Comparison of ENCODE assay signal across 12 cellular contexts in the genomic region with DNA sequence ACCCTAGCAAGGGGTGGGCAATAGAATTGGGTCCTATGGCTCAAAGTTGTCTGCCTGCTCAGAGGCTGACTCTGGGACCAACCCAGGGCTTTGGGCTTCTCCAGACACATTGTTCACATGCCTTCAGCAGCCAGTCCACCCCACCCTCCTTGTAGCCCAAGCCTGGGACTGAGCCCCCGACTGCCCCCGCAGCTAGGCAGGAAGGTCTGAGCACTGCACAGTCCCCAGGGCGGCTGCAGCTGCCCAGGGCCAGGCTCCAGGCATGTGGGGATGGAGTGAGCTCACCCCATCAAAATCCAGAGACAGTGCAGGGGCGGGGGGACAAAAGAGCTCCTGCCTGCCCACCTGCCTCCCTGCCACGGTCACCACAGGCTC. TPM values are rescaled to one million over a fixed set of nuclear protein-coding genes. Genes with fewer than 3 reads are reported as not detected.
A peak's percentile ranks its signal among the peaks of the same experiment; 100 is the strongest.
DNase-seq lines count a peak whose midpoint lies in the region; ATAC-seq and TF ChIP-seq lines count a peak whose summit lies in the region.
"Had no signal": no experiment of that assay in that cellular context is flagged by ENCODE, and none has a peak within 500 bp of the region (broad histone marks: within the 10 kb centered on the region; RNA-seq: fewer than 3 reads in every experiment).

No MANE protein-coding gene starts in this region.

- DNase-seq in EH (ENCODE audit: low read depth) (peak; percentile 76), body of pancreas (no peak), iris pigment epithelial cell (ENCODE audit: low read depth) (peak; percentile 27), spleen (peak; percentile 59), NOMO-1 treated with dmso at 0.1 percent for 144 hours (lab: John Stamatoyannopoulos, UW; ENCODE audit: unreplicated experiment) (no peak), NOMO-1 treated with DMSO at 0.1 percent for 48 hours (lab: John Stamatoyannopoulos, UW; ENCODE audit: unreplicated experiment) (no peak), OCI-M2 (lab: John Stamatoyannopoulos, UW; ENCODE audit: unreplicated experiment) (no peak)
- no peak for DNase-seq in stimulated activated naive B cell treated with anti-CD40 and anti-IgM and Interleukin-4, amounts not matched to agents 10 μg/mL and 1 μg/mL and 100 μg/mL, for 72 hours
- DNase-seq: COR-L47; kidney; stimulated activated naive CD8-positive, alpha-beta T cell treated with anti-CD3 and anti-CD28 coated beads, Interleukin-15, Interleukin-2, amounts not matched to agents 100 U/mL and 50 U/mL, for 24 hours had no signal

- TF ChIP-seq CTCF in body of pancreas (IDR thresholded peaks at IDR 0.05) (no peak), spleen (IDR thresholded peaks at IDR 0.05 in 8 of 11, conservative IDR thresholded peaks at IDR 0.05 in 3 of 11) (no peak)

- H3K27ac Mint-ChIP-seq in stimulated activated naive B cell treated with anti-CD40 and anti-IgM and Interleukin-4, amounts not matched to agents 10 μg/mL and 1 μg/mL and 100 μg/mL, for 72 hours = no peak overlapping the region
- H3K27ac Mint-ChIP-seq: activated T-helper 17 cell treated with anti-CD3 and anti-CD28 coated beads, Interleukin-2, amount 50 U/mL, for 72 hours had no signal

- no peaks in the 10 kb centered on the region for H3K27me3 ChIP-seq in body of pancreas
- no peaks in the 10 kb centered on the region for H3K27me3 ChIP-seq in spleen (replicated peaks in 1 of 7)

- 57 to 84% methylated on average over 1 to 5 of the region's 5 CpGs for WGBS in body of pancreas, 2 donors
- WGBS in spleen, 5 donors = 64 to 83% (median 74%) methylated on average over 2 to 5 of the region's 5 CpGs

- no peak for TF ChIP-seq POLR2A in body of pancreas (IDR thresholded peaks at IDR 0.05)
- TF ChIP-seq POLR2A in spleen (IDR thresholded peaks at IDR 0.05) = no peak

- H3K9me3 ChIP-seq in body of pancreas = no peaks in the 10 kb centered on the region
- no peaks in the 10 kb centered on the region for H3K9me3 ChIP-seq in spleen

- no peak overlapping the region for H3K4me3 Mint-ChIP-seq in stimulated activated naive B cell treated with anti-CD40 and anti-IgM and Interleukin-4, amounts not matched to agents 10 μg/mL and 1 μg/mL and 100 μg/mL, for 72 hours
- H3K4me3 Mint-ChIP-seq: activated T-helper 17 cell treated with anti-CD3 and anti-CD28 coated beads, Interleukin-2, amount 50 U/mL, for 72 hours had no signal

- H3K9me3 Mint-ChIP-seq in stimulated activated naive B cell treated with anti-CD40 and anti-IgM and Interleukin-4, amounts not matched to agents 10 μg/mL and 1 μg/mL and 100 μg/mL, for 72 hours = no peaks in the 10 kb centered on the region
- H3K9me3 Mint-ChIP-seq: activated T-helper 17 cell treated with anti-CD3 and anti-CD28 coated beads, Interleukin-2, amount 50 U/mL, for 72 hours had no signal

- peak overlapping the region; percentile 16 to 65 (median 34) for H3K27ac ChIP-seq in body of pancreas
- peak overlapping the region in 5 of 8 donors; percentile 23 to 77 (median 60) for H3K27ac ChIP-seq in spleen

- no peak for ATAC-seq in body of pancreas
- no peak for ATAC-seq in stimulated activated naive B cell treated with anti-CD40 and anti-IgM and Interleukin-4, amounts not matched to agents 10 μg/mL and 1 μg/mL and 100 μg/mL, for 72 hours (replicated peaks)
- ATAC-seq: activated T-helper 17 cell treated with anti-CD3 and anti-CD28 coated beads, Interleukin-2, amount 50 U/mL, for 72 hours; stimulated activated naive CD8-positive, alpha-beta T cell treated with anti-CD3 and anti-CD28 coated beads, Interleukin-15, Interleukin-2, amounts not matched to agents 100 U/mL and 50 U/mL, for 24 hours had no signal

- H3K4me1 ChIP-seq in body of pancreas (peaks cover 51% of the 10 kb centered on the region), spleen (peaks cover 29 to 100% (median 78%) of the 10 kb centered on the region in 6 donors)

- no peak overlapping the region for H3K4me3 ChIP-seq in body of pancreas
- no peak overlapping the region for H3K4me3 ChIP-seq in spleen

- no peaks in the 10 kb centered on the region for H3K36me3 Mint-ChIP-seq in stimulated activated naive B cell treated with anti-CD40 and anti-IgM and Interleukin-4, amounts not matched to agents 10 μg/mL and 1 μg/mL and 100 μg/mL, for 72 hours

- H3K36me3 ChIP-seq in body of pancreas (replicated peaks in 1 of 2; ENCODE audit: insufficient read depth in 1 of 2, low read depth in 2 of 2) (no peaks in the 10 kb centered on the region), spleen (no peaks in the 10 kb centered on the region)

- peaks cover 10 to 11% of the 10 kb centered on the region in 2 donors for H3K27me3 Mint-ChIP-seq in stimulated activated naive B cell treated with anti-CD40 and anti-IgM and Interleukin-4, amounts not matched to agents 10 μg/mL and 1 μg/mL and 100 μg/mL, for 72 hours
- H3K27me3 Mint-ChIP-seq: activated T-helper 17 cell treated with anti-CD3 and anti-CD28 coated beads, Interleukin-2, amount 50 U/mL, for 72 hours had no signal

- H3K4me1 Mint-ChIP-seq in stimulated activated naive B cell treated with anti-CD40 and anti-IgM and Interleukin-4, amounts not matched to agents 10 μg/mL and 1 μg/mL and 100 μg/mL, for 72 hours = peaks cover 9 to 11% of the 10 kb centered on the region in 2 donors

- intact Hi-C loops in body of pancreas (cut with DNase I) = no loop called here
- intact Hi-C loops in spleen (cut with DNase I; ENCODE audit: low total_unique reads) = no loop called here

RNA-seq across cellular contexts. Expression of gene HSPG2, which starts 35.6 kb away (rescaled TPM):
- total RNA-seq in body of pancreas = 100 to 1,000 TPM in 1 of 2 donors, 10 to 100 TPM in 1; 87.7 to 179 TPM
- 100 to 1,000 TPM in 6 of 7 donors, 10 to 100 TPM in 1; 69.7 to 395 (median 178) TPM for total RNA-seq in spleen
- polyA plus RNA-seq in spleen = 10 to 100 TPM; 14.4 to 63.5 (median 15.0) TPM

Comparison
In these comparisons a context has a peak if more than half of its experiments do, and no peak if none do; other contexts are left out.
1. DNase-seq: peak in EH (single experiment), iris pigment epithelial cell (single experiment) and spleen (single experiment); none in body of pancreas (0 of 4), NOMO-1 treated with dmso at 0.1 percent for 144 hours (single experiment), NOMO-1 treated with DMSO at 0.1 percent for 48 hours (single experiment), stimulated activated naive B cell treated with anti-CD40 and anti-IgM and Interleukin-4, amounts not matched to agents 10 μg/mL and 1 μg/mL and 100 μg/mL, for 72 hours (single experiment) and OCI-M2 (single experiment).